ENCODE assay signal across 1 cellular context in genomic region chr4:13523105-13523477, GRCh38.
TF ChIP-seq lines count a peak whose summit lies in the region.

No MANE protein-coding gene starts in this region.

TF ChIP-seq in IMR-90, 13 proteins besides CTCF, POLR2A, EP300 and RAD21 (continued from another document):
- no peak for TF ChIP-seq CHD1 (IDR thresholded peaks at IDR 0.05; ENCODE audit: low read depth, low read length)
- TF ChIP-seq CEBPB (IDR thresholded peaks at IDR 0.05; ENCODE audit: low read depth, low read length): no peak
- no peak for TF ChIP-seq BHLHE40 (IDR thresholded peaks at IDR 0.05; ENCODE audit: low read depth, low read length)
- TF ChIP-seq, protein P1, sequence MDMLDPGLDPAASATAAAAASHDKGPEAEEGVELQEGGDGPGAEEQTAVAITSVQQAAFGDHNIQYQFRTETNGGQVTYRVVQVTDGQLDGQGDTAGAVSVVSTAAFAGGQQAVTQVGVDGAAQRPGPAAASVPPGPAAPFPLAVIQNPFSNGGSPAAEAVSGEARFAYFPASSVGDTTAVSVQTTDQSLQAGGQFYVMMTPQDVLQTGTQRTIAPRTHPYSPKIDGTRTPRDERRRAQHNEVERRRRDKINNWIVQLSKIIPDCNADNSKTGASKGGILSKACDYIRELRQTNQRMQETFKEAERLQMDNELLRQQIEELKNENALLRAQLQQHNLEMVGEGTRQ (IDR thresholded peaks at IDR 0.05; ENCODE audit: low read depth, low read length): no peak
- no peak for TF ChIP-seq RFX5 (IDR thresholded peaks at IDR 0.05; ENCODE audit: low read depth, low read length)
